Comparison of ENCODE assay signal across 25 cellular contexts in genomic region chr3:148149556-148149955, GRCh38.
DNase-seq lines count a peak whose midpoint lies in the region; FAIRE-seq and TF ChIP-seq lines count a peak whose summit lies in the region.
"Had no signal": no experiment of that assay in that cellular context is flagged by ENCODE, and none has a peak within 500 bp of the region (broad histone marks: within the 10 kb centered on the region; RNA-seq: fewer than 3 reads in every experiment).

No MANE protein-coding gene starts in this region.

- H3K9ac ChIP-seq in H9 (ENCODE audit: extremely low read depth, insufficient read length, low read length) = no peak overlapping the region
- no peak overlapping the region for H3K9ac ChIP-seq in H1 (replicated peaks in 1 of 4; ENCODE audit: extremely low read depth in 1 of 4, low read depth in 3 of 4, low read length in 3 of 4)
- H3K9ac ChIP-seq in iPS-18a (ENCODE audit: low read length) = no peak overlapping the region
- H3K9ac ChIP-seq in neuronal stem cell (ENCODE audit: low read depth, low read length, poor library complexity) = no peak overlapping the region

- no peak overlapping the region for H2AFZ ChIP-seq in H9 (ENCODE audit: low read length)
- H2AFZ ChIP-seq in H1 (ENCODE audit: low read length) = no peak overlapping the region
- H2AFZ ChIP-seq in neuronal stem cell (ENCODE audit: low read length) = no peak overlapping the region

- H3K27me3 ChIP-seq in H9 (ENCODE audit: insufficient read depth, low read length) (no peaks in the 10 kb centered on the region), H1 (replicated peaks in 1 of 4; ENCODE audit: control insufficient read depth in 3 of 4, extremely low read depth in 1 of 4, insufficient read depth in 3 of 4, low read length in 3 of 4) (no peaks in the 10 kb centered on the region), iPS-18a (ENCODE audit: control insufficient read depth, insufficient read depth, low read length) (no peaks in the 10 kb centered on the region), neuronal stem cell (ENCODE audit: control insufficient read depth in 3 of 3, insufficient read depth in 3 of 3, low read depth in 1 of 3, low read length in 3 of 3) (no peaks in the 10 kb centered on the region), vagina (no peaks in the 10 kb centered on the region), WERI-Rb-1 (ENCODE audit: insufficient read depth, low read depth, severe bottlenecking) (no peaks in the 10 kb centered on the region)
- H3K27me3 ChIP-seq: Peyer's patch had no signal

- H3K36me3 ChIP-seq in H1 (ENCODE audit: control insufficient read depth in 2 of 4, insufficient read depth in 4 of 4, low read length in 3 of 4) (peaks cover 0 to 6% (median 0%) of the 10 kb centered on the region in 4 experiments; a peak in 1 of 8 replicates), iPS-18a (ENCODE audit: control insufficient read depth, low read depth, low read length) (no peaks in the 10 kb centered on the region), neuronal stem cell (replicated peaks in 1 of 2; ENCODE audit: control insufficient read depth in 2 of 2, insufficient read depth in 2 of 2, low read length in 2 of 2) (no peaks in the 10 kb centered on the region), vagina (no peaks in the 10 kb centered on the region), WERI-Rb-1 (no peaks in the 10 kb centered on the region)
- H3K36me3 ChIP-seq: Peyer's patch had no signal

- H3K18ac ChIP-seq in H9 (ENCODE audit: insufficient read length, low read depth, low read length) (no peak overlapping the region), H1 (ENCODE audit: extremely low read depth, low read length) (no peak overlapping the region; the same call in 1 of the 2 replicates), neuronal stem cell (ENCODE audit: low read length) (no peak overlapping the region)

- no peak overlapping the region for H4K5ac ChIP-seq in H9 (ENCODE audit: insufficient read length, low read depth, low read length)
- H4K5ac ChIP-seq in H1 (ENCODE audit: insufficient read length, low read depth, low read length) = peak overlapping the region; percentile 98

- H4K91ac ChIP-seq in H9 (ENCODE audit: insufficient read length, low read depth, low read length) = no peak overlapping the region
- no peak overlapping the region for H4K91ac ChIP-seq in H1 (replicated peaks; ENCODE audit: insufficient read length, low read length)
- no peak overlapping the region for H4K91ac ChIP-seq in neuronal stem cell (ENCODE audit: low read depth, low read length, poor library complexity)

- no peaks in the 10 kb centered on the region for H3K4me1 ChIP-seq in H9 (ENCODE audit: insufficient read depth, low read length)
- peaks cover 0 to 8% (median 3%) of the 10 kb centered on the region in 4 experiments; a peak in 2 of 7 replicates for H3K4me1 ChIP-seq in H1 (replicated peaks in 1 of 4; ENCODE audit: control insufficient read depth in 3 of 4, insufficient read depth in 4 of 4, low read length in 3 of 4)
- H3K4me1 ChIP-seq in iPS-18a (ENCODE audit: control insufficient read depth, low read depth, low read length) = peaks cover 20% of the 10 kb centered on the region
- H3K4me1 ChIP-seq in neuronal stem cell (ENCODE audit: control insufficient read depth in 2 of 2, insufficient read depth in 1 of 2, low read depth in 1 of 2, low read length in 2 of 2) = peaks cover 0 to 3% of the 10 kb centered on the region in 2 donors
- no peaks in the 10 kb centered on the region for H3K4me1 ChIP-seq in vagina
- H3K4me1 ChIP-seq: Peyer's patch had no signal

- TF ChIP-seq RAD21 in H1 (IDR thresholded peaks at IDR 0.05 in 1 of 2, conservative IDR thresholded peaks at IDR 0.05 in 1 of 2; ENCODE audit: low read depth in 2 of 2, low read length in 2 of 2) = no peak

- no peak overlapping the region for H3K56ac ChIP-seq in H9 (ENCODE audit: insufficient read length, low read depth, low read length)
- no peak overlapping the region for H3K56ac ChIP-seq in H1 (replicated peaks; ENCODE audit: insufficient read length, low read depth, low read length)

- H3K27me3 Mint-ChIP-seq in H9 (ENCODE audit: low read depth) = peaks cover 5% of the 10 kb centered on the region

- H2BK20ac ChIP-seq in H9 (ENCODE audit: low read depth, low read length, poor library complexity, severe bottlenecking) = no peak overlapping the region
- H2BK20ac ChIP-seq in H1 (ENCODE audit: low read length) = no peak overlapping the region

- no peak overlapping the region for H4K8ac ChIP-seq in H9 (replicated peaks; ENCODE audit: insufficient read length, low read depth, low read length)
- H4K8ac ChIP-seq in H1 (ENCODE audit: extremely low read depth, insufficient read depth, low read length) = no peak overlapping the region
- H4K8ac ChIP-seq in neuronal stem cell (ENCODE audit: low read depth, low read length) = no peak overlapping the region

- H3K79me1 ChIP-seq in H9 (ENCODE audit: insufficient read depth, low read depth, low read length, poor library complexity, severe bottlenecking) (no peaks in the 10 kb centered on the region), H1 (ENCODE audit: low read depth, low read length) (no peaks in the 10 kb centered on the region), neuronal stem cell (ENCODE audit: low read depth, low read length) (no peaks in the 10 kb centered on the region)

- peaks cover 20 to 25% of the 10 kb centered on the region in 2 experiments for H3K9me3 Mint-ChIP-seq in H9

- H3K36me3 Mint-ChIP-seq in H9 (ENCODE audit: insufficient read depth in 1 of 3, low read depth in 3 of 3) = peaks cover 18 to 29% (median 22%) of the 10 kb centered on the region in 3 experiments
- H3K36me3 Mint-ChIP-seq: CD8-positive, alpha-beta T cell had no signal

- H2BK12ac ChIP-seq in H9 (ENCODE audit: insufficient read length, low read depth, low read length) (no peak overlapping the region), H1 (ENCODE audit: low read depth, low read length) (no peak overlapping the region), neuronal stem cell (ENCODE audit: low read length) (no peak overlapping the region)

- TF ChIP-seq CTCF in H9 (conservative IDR thresholded peaks at IDR 0.05) (no peak), H1 (IDR thresholded peaks at IDR 0.05; ENCODE audit: control extremely low read depth in 1 of 3, insufficient read depth in 1 of 3, low read depth in 1 of 3, low read length in 3 of 3) (no peak), vagina (IDR thresholded peaks at IDR 0.05) (no peak), WERI-Rb-1 (IDR thresholded peaks at IDR 0.05; ENCODE audit: low read depth, low read length) (no peak)

- H3K9me3 ChIP-seq in H9 (ENCODE audit: control insufficient read depth, low read depth, low read length) (peaks cover 14% of the 10 kb centered on the region), H1 (ENCODE audit: insufficient read depth in 2 of 2, low read depth in 1 of 2, low read length in 1 of 2) (no peaks in the 10 kb centered on the region), iPS-18a (ENCODE audit: control insufficient read depth, low read depth, low read length) (no peaks in the 10 kb centered on the region), neuronal stem cell (replicated peaks in 1 of 2; ENCODE audit: control insufficient read depth in 2 of 2, insufficient read depth in 1 of 2, low read depth in 1 of 2, low read length in 2 of 2) (no peaks in the 10 kb centered on the region), vagina (no peaks in the 10 kb centered on the region), WERI-Rb-1 (ENCODE audit: severe bottlenecking) (no peaks in the 10 kb centered on the region)
- H3K9me3 ChIP-seq: Peyer's patch had no signal

- H3K14ac ChIP-seq in H9 (ENCODE audit: insufficient read depth, low read length) = no peak overlapping the region
- no peak overlapping the region for H3K14ac ChIP-seq in H1 (ENCODE audit: insufficient read length)
- no peak overlapping the region for H3K14ac ChIP-seq in neuronal stem cell (ENCODE audit: low read length)

- peak overlapping the region in 2 of 3 experiments; percentile 58 to 85; a peak in 4 of 7 replicates for H3K27ac Mint-ChIP-seq in H9
- H3K27ac Mint-ChIP-seq: CD8-positive, alpha-beta T cell had no signal

- H2BK15ac ChIP-seq in H9 (ENCODE audit: low read depth, low read length) (no peak overlapping the region), H1 (ENCODE audit: low read length) (no peak overlapping the region), neuronal stem cell (ENCODE audit: low read length) (no peak overlapping the region)

- H3K4me3 ChIP-seq in H1 (ENCODE audit: extremely low read depth in 1 of 4, insufficient read depth in 2 of 4, low read depth in 3 of 4, low read length in 4 of 4) (no peak overlapping the region; a peak in 1 of 8 replicates), iPS-18a (ENCODE audit: low read length) (peak overlapping the region; percentile 26), neuronal stem cell (ENCODE audit: low read length in 2 of 2) (no peak overlapping the region), vagina (no peak overlapping the region), WERI-Rb-1 (ENCODE audit: low read depth, low read length) (no peak overlapping the region)
- H3K4me3 ChIP-seq: Peyer's patch, SK-N-MC had no signal

- H2BK5ac ChIP-seq in H9 (ENCODE audit: insufficient read length, low read length) (no peak overlapping the region), H1 (ENCODE audit: low read depth, low read length) (no peak overlapping the region), neuronal stem cell (ENCODE audit: low read length) (no peak overlapping the region)

- H2AK5ac ChIP-seq in H9 (ENCODE audit: insufficient read length, low read length) (no peak overlapping the region), H1 (ENCODE audit: low read depth, low read length) (no peak overlapping the region), neuronal stem cell (ENCODE audit: low read depth, low read length) (no peak overlapping the region)

- DNase-seq in H9 = peak; percentile 30
- DNase-seq in H1 (ENCODE audit: low read depth in 1 of 2, low spot score in 2 of 2) = no peak
- peak; percentile 14 for DNase-seq in neuronal stem cell (ENCODE audit: low spot score)
- no peak for DNase-seq in vagina (ENCODE audit: extremely low spot score in 2 of 2)
- DNase-seq in COLO668 (lab: John Stamatoyannopoulos, UW; ENCODE audit: unreplicated experiment) = no peak
- no peak for DNase-seq in WERI-Rb-1
- DNase-seq: CD8-positive, alpha-beta T cell; DMS 273 treated with DMSO at 0.1 percent for 48 hours; DMS79; EL; GF-D8; H7; NCI-H1048; NCI-H1417; NCI-H1694 treated with DMSO at 0.1 percent for 48 hours; NCI-H2081; NCI-H2227 treated with DMSO at 0.1 percent for 48 hours; NCI-H526 treated with DMSO at 0.1 percent for 48 hours; Peyer's patch; SHP77 treated with DMSO at 0.1 percent for 48 hours had no signal

- H3K27ac ChIP-seq in H9 (ENCODE audit: insufficient read length, low read depth, low read length) (no peak overlapping the region), H1 (ENCODE audit: low read depth, low read length) (no peak overlapping the region), iPS-18a (ENCODE audit: low read length) (peak overlapping the region; percentile 19), neuronal stem cell (replicated peaks; ENCODE audit: low read length) (no peak overlapping the region), vagina (no peak overlapping the region), WERI-Rb-1 (no peak overlapping the region)
- H3K27ac ChIP-seq: C4-2B, Peyer's patch, SK-N-MC had no signal

- H3K79me2 ChIP-seq in H9 (ENCODE audit: insufficient read depth, low read length) = no peaks in the 10 kb centered on the region
- no peaks in the 10 kb centered on the region for H3K79me2 ChIP-seq in H1 (ENCODE audit: control insufficient read depth in 1 of 2, insufficient read depth in 2 of 2, low read length in 2 of 2)

- peak; percentile 93 for FAIRE-seq in H1 (lab: Jason Lieb, UNC)
- FAIRE-seq: GM12892, GM19239 had no signal

- H3K23me2 ChIP-seq in H9 (ENCODE audit: insufficient read length, low read depth, low read length, poor library complexity, severe bottlenecking) = no peaks in the 10 kb centered on the region
- H3K23me2 ChIP-seq in H1 (ENCODE audit: low read depth, low read length) = no peaks in the 10 kb centered on the region

- H3K23ac ChIP-seq in H9 (ENCODE audit: insufficient read length, low read depth, low read length) (no peak overlapping the region), H1 (ENCODE audit: insufficient read length) (no peak overlapping the region), neuronal stem cell (ENCODE audit: low read depth, low read length, poor library complexity) (no peak overlapping the region)

- H3K4me3 Mint-ChIP-seq in H9 = no peak overlapping the region
- H3K4me3 Mint-ChIP-seq: CD8-positive, alpha-beta T cell had no signal

- no peak for TF ChIP-seq EP300 in H1 (IDR thresholded peaks at IDR 0.05; ENCODE audit: borderline replicate concordance in 1 of 2, low read depth in 2 of 2, low read length in 2 of 2)

- no CpG with 5 or more reads among the region's 2 CpGs for WGBS in H9 (ENCODE audit: extremely low coverage, insufficient read length, low lambda C conversion rate)
- 70% methylated on average over 2 of the region's 2 CpGs; no CpG with 5 or more reads in 1 of the 2 experiments for WGBS in H1 (ENCODE audit: extremely low coverage in 1 of 2, insufficient coverage in 1 of 2, insufficient read length in 1 of 2, insufficient replicate concordance in 2 of 2, low coverage in 1 of 2, low lambda C conversion rate in 2 of 2, missing lambda C conversion rate in 1 of 2), 2 experiments
- WGBS in neuronal stem cell (ENCODE audit: extremely low coverage in 2 of 2, insufficient read length in 2 of 2, insufficient replicate concordance in 1 of 2), 2 donors = no CpG with 5 or more reads among the region's 2 CpGs

- TF ChIP-seq POLR2A in H1 (IDR thresholded peaks at IDR 0.05; ENCODE audit: control extremely low read depth in 1 of 2, low read depth in 2 of 2, low read length in 2 of 2) = no peak
- TF ChIP-seq POLR2A in vagina (IDR thresholded peaks at IDR 0.05) = no peak

- H3K4ac ChIP-seq in H9 (ENCODE audit: low read depth, low read length) (no peak overlapping the region), H1 (replicated peaks; ENCODE audit: insufficient read length, low read depth, low read length) (no peak overlapping the region), neuronal stem cell (ENCODE audit: low read length) (no peak overlapping the region)

- H3K4me2 ChIP-seq in H9 (ENCODE audit: insufficient read depth, insufficient read length, low read length) (no peak overlapping the region), H1 (ENCODE audit: insufficient read depth in 1 of 2, low read depth in 2 of 2, low read length in 2 of 2) (peak overlapping the region; percentile 26 to 41; a peak in 2 of 4 replicates), neuronal stem cell (ENCODE audit: insufficient read depth, low read length, poor library complexity, severe bottlenecking) (no peak overlapping the region)

- H3K4me1 Mint-ChIP-seq in H9 = peaks cover 17 to 20% of the 10 kb centered on the region in 2 experiments

- H2BK120ac ChIP-seq in H9 (ENCODE audit: low read depth, low read length, poor library complexity, severe bottlenecking) (no peak overlapping the region), H1 (replicated peaks; ENCODE audit: low read depth, low read length) (no peak overlapping the region), neuronal stem cell (ENCODE audit: low read depth, low read length) (no peak overlapping the region)

- POLR2A ChIA-PET in H1 (lab: Charles Lee; ENCODE audit: partially characterized antibody) = no interaction called here

- intact Hi-C loops in vagina (cut with DNase I) = no loop called here

- H3T11ph ChIP-seq in H9 (ENCODE audit: low read length) = no peak overlapping the region

- no peaks in the 10 kb centered on the region for H4K20me1 ChIP-seq in H9 (ENCODE audit: control insufficient read depth, insufficient read depth, insufficient read length)
- H4K20me1 ChIP-seq in H1 (replicated peaks in 1 of 2; ENCODE audit: control insufficient read depth in 1 of 2, insufficient read depth in 2 of 2, low read length in 2 of 2) = no peaks in the 10 kb centered on the region

- CTCF ChIA-PET in H1 (lab: Charles Lee; ENCODE audit: partially characterized antibody) = interaction anchor here (0.6 to 1.3 kb wide), 4 partner anchors 20 to 83 kb away, joined by 3 read pairs; no protein-coding TSS in a partner anchor

Comparison
In these comparisons a context has a peak if more than half of its experiments do, and no peak if none do; other contexts are left out.
1. DNase-seq: peak in H9 (single experiment) and neuronal stem cell (single experiment); none in H1 (0 of 2), vagina (0 of 2), COLO668 (single experiment) and WERI-Rb-1 (single experiment).
2. H3K4me2 ChIP-seq: peak in H1 (2 of 2); none in H9 (single experiment) and neuronal stem cell (single experiment).